In the genomic region with DNA sequence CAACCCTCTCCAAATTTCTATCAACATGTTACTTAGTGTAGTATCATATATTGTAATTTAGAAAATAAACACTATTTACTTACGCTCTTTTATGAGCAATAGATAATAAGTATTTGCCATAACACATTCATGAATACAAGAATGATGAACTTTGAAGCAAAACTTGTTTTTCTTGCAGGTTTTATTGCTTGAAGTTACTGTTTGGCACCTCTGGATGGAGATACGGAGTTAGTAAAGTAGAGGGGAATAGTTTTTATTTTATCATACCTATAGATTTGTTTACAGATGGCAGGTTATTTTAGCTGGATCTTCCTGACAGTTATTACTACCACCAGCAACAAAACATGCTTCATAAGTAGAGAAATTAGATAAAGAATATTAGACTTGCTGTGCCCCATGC, we compare ENCODE assay signal across 29 cellular contexts.
"Had no signal": no experiment of that assay in that cellular context is flagged by ENCODE, and none has a peak within 500 bp of the region (broad histone marks: within the 10 kb centered on the region; RNA-seq: fewer than 3 reads in every experiment).

No MANE protein-coding gene starts in this region.

- H3K27me3 ChIP-seq: body of pancreas, esophagus muscularis mucosa, foreskin keratinocyte, gastrocnemius medialis, heart left ventricle had no signal

- H3K36me3 ChIP-seq: esophagus muscularis mucosa, gastrocnemius medialis, heart left ventricle, WERI-Rb-1 had no signal

- H3K9me3 ChIP-seq: body of pancreas, esophagus muscularis mucosa, gastrocnemius medialis had no signal

- H3K4me1 ChIP-seq: body of pancreas, esophagus muscularis mucosa, foreskin keratinocyte, gastrocnemius medialis, heart left ventricle had no signal

- H3K27ac ChIP-seq: body of pancreas, esophagus muscularis mucosa, foreskin keratinocyte, gastrocnemius medialis, heart left ventricle, WERI-Rb-1 had no signal

- H3K4me3 ChIP-seq: body of pancreas, esophagus muscularis mucosa, gastrocnemius medialis, heart left ventricle had no signal

- DNase-seq: activated B cell treated with CpG ODN at 0.5 μM for 24 hours; activated CD4-positive, alpha-beta T cell treated with anti-CD3 and anti-CD28 coated beads for 48 hours; activated CD4-positive, alpha-beta T cell treated with anti-CD3 and anti-CD28 coated beads, Interleukin-2, amount 50 U/mL, for 1 hour; activated CD4-positive, alpha-beta T cell treated with anti-CD3 and anti-CD28 coated beads, Interleukin-2, amount 50 U/mL, for 48 hours; activated CD8-positive, alpha-beta memory T cell treated with anti-CD3 and anti-CD28 coated beads for 24 hours; activated CD8-positive, alpha-beta T cell treated with anti-CD3 and anti-CD28 coated beads for 36 hours; activated effector memory CD4-positive, alpha-beta T cell treated with Interleukin-2 at 50 U/mL for 16 hours; activated gamma-delta T cell treated with Interleukin-2 at 50 U/mL for 16 hours; activated naive CD4-positive, alpha-beta T cell treated with anti-CD3 and anti-CD28 coated beads, Interleukin-2, amount 50 U/mL, for 16 hours; activated naive CD4-positive, alpha-beta T cell treated with Interleukin-2 at 50 U/mL for 16 hours; activated T-cell treated with anti-CD3 and anti-CD28 coated beads, Interleukin-2, amount 50 U/mL, for 4 hours; amniotic stem cell; anterior cingulate cortex; body of pancreas; caudate nucleus; cortex of kidney; dermis blood vessel endothelial cell; effector CD4-positive, alpha-beta T cell; effector memory CD8-positive, alpha-beta T cell; erythroblast; foreskin keratinocyte; gastrocnemius medialis; glutamatergic neuron; heart left ventricle; T1000; WERI-Rb-1 had no signal

- ATAC-seq: activated CD4-positive, CD25-positive, alpha-beta regulatory T cell treated with anti-CD3 and anti-CD28 coated beads, Interleukin-2, amount 50 U/mL, for 24 hours; activated CD8-positive, alpha-beta T cell treated with anti-CD3 and anti-CD28 coated beads for 36 hours; activated T-cell treated with anti-CD3 and anti-CD28 coated beads, Interleukin-2, amount 50 U/mL, for 4 hours; activated T-helper 17 cell treated with anti-CD3 and anti-CD28 coated beads, Interleukin-2, amount 50 U/mL, for 72 hours; body of pancreas; effector memory CD8-positive, alpha-beta T cell; foreskin keratinocyte; gastrocnemius medialis; heart left ventricle had no signal
